ENCODE assay signal across 1 cellular context in the genomic region with DNA sequence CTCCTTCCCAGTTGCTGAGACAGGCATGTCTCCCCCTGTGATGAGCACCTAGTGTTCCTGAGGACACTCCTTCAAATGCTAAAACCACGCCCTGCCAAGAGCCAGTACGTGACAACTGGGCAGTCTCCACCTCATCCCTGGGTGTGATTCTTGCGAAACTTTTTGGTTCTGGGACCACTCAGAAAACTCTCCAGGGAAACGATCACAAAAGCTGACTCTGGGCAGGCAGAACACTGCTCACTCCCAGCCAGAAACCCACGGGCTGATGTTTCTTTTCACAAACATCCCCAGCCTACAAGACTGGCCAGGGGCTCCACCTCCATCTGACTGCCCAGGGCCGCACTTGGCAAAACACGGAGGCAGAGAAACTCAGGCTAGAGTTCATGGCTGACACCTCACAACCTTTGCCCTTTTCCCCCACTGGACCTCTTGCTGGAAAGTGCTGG.
TF ChIP-seq lines count a peak whose summit lies in the region.

No MANE protein-coding gene starts in this region.

TF ChIP-seq in GM23338, 12 proteins besides CTCF, POLR2A, EP300 and RAD21 (continued from another document):
- TF ChIP-seq, protein P1, sequence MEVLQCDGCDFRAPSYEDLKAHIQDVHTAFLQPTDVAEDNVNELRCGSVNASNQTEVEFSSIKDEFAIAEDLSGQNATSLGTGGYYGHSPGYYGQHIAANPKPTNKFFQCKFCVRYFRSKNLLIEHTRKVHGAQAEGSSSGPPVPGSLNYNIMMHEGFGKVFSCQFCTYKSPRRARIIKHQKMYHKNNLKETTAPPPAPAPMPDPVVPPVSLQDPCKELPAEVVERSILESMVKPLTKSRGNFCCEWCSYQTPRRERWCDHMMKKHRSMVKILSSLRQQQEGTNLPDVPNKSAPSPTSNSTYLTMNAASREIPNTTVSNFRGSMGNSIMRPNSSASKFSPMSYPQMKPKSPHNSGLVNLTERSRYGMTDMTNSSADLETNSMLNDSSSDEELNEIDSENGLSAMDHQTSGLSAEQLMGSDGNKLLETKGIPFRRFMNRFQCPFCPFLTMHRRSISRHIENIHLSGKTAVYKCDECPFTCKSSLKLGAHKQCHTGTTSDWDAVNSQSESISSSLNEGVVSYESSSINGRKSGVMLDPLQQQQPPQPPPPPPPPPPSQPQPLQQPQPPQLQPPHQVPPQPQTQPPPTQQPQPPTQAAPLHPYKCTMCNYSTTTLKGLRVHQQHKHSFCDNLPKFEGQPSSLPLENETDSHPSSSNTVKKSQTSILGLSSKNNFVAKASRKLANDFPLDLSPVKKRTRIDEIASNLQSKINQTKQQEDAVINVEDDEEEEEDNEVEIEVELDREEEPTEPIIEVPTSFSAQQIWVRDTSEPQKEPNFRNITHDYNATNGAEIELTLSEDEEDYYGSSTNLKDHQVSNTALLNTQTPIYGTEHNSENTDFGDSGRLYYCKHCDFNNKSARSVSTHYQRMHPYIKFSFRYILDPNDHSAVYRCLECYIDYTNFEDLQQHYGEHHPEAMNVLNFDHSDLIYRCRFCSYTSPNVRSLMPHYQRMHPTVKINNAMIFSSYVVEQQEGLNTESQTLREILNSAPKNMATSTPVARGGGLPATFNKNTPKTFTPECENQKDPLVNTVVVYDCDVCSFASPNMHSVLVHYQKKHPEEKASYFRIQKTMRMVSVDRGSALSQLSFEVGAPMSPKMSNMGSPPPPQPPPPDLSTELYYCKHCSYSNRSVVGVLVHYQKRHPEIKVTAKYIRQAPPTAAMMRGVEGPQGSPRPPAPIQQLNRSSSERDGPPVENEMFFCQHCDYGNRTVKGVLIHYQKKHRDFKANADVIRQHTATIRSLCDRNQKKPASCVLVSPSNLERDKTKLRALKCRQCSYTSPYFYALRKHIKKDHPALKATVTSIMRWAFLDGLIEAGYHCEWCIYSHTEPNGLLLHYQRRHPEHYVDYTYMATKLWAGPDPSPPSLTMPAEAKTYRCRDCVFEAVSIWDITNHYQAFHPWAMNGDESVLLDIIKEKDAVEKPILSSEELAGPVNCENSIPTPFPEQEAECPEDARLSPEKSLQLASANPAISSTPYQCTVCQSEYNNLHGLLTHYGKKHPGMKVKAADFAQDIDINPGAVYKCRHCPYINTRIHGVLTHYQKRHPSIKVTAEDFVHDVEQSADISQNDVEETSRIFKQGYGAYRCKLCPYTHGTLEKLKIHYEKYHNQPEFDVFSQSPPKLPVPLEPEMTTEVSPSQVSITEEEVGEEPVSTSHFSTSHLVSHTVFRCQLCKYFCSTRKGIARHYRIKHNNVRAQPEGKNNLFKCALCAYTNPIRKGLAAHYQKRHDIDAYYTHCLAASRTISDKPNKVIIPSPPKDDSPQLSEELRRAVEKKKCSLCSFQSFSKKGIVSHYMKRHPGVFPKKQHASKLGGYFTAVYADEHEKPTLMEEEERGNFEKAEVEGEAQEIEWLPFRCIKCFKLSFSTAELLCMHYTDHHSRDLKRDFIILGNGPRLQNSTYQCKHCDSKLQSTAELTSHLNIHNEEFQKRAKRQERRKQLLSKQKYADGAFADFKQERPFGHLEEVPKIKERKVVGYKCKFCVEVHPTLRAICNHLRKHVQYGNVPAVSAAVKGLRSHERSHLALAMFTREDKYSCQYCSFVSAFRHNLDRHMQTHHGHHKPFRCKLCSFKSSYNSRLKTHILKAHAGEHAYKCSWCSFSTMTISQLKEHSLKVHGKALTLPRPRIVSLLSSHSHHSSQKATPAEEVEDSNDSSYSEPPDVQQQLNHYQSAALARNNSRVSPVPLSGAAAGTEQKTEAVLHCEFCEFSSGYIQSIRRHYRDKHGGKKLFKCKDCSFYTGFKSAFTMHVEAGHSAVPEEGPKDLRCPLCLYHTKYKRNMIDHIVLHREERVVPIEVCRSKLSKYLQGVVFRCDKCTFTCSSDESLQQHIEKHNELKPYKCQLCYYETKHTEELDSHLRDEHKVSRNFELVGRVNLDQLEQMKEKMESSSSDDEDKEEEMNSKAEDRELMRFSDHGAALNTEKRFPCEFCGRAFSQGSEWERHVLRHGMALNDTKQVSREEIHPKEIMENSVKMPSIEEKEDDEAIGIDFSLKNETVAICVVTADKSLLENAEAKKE (CRISPR knock-in tag; IDR thresholded peaks at IDR 0.05) = no peak
- no peak for TF ChIP-seq EZH2phosphoT487 (IDR thresholded peaks at IDR 0.05; ENCODE audit: unreplicated experiment)
